In the genomic region with DNA sequence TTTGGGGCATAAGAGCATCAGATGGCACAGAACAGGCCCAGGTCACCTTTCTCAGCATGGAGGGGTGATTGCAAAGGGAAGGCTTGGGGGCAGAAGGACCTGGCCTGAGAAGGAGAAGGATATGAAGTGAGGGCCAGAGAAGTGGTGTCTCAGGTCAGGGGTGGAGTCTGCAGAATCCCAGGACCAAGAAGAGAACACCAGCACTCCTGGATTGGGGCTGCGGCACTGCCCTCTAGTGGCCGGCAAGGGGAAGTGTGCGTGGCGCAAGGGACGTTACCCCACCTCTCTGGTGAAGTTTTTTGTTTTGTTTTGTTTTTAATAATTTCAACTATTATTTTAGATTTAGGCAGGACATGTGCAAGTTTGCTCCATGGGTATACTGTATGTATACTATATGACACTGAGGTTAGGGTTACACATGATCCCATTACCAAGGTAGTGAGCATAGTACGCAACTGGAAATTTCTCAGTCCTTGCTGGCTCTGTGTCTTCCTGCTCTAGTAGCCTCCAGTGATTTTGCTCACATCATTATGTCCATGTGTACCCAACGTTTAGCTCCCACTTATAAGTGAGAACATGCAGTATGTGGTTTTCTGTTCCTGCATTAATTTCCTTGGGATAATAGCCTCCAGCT, we compare ENCODE assay signal across 8 cellular contexts.
DNase-seq lines count a peak whose midpoint lies in the region; ATAC-seq and TF ChIP-seq lines count a peak whose summit lies in the region.

No MANE protein-coding gene starts in this region.

- peak; percentile 71 for ATAC-seq in GM18508 (IDR thresholded peaks at IDR 0.05; ENCODE audit: insufficient read depth, unreplicated experiment)
- peak; percentile 82 for ATAC-seq in HG02885 (IDR thresholded peaks at IDR 0.05; ENCODE audit: poor library complexity, unreplicated experiment)

- H3K9me3 ChIP-seq in PC-9 (ENCODE audit: insufficient read depth, low read depth) = no peaks in the 10 kb centered on the region

- POLR2A ChIA-PET in BJ (lab: Charles Lee) = no interaction called here
- POLR2A ChIA-PET in PC-9 (lab: Charles Lee; ENCODE audit: unreplicated experiment) = no interaction called here

- CTCF ChIA-PET in BJ (lab: Yijun Ruan, JAX) = no interaction called here
- CTCF ChIA-PET in PC-9 (lab: Charles Lee) = no interaction called here

- no peaks in the 10 kb centered on the region for H4K20me1 ChIP-seq in PC-9 (ENCODE audit: insufficient read depth)

- no peaks in the 10 kb centered on the region for H3F3A ChIP-seq in PC-9 (ENCODE audit: insufficient read depth, low read depth)

- H3K4me2 ChIP-seq in PC-9 = no peak overlapping the region

- H3K4me3 ChIP-seq in BJ (ENCODE audit: low read depth, low read length) (no peak overlapping the region), PC-9 (no peak overlapping the region)

- H3K36me3 ChIP-seq in BJ (ENCODE audit: control insufficient read depth, insufficient read depth, low read length) (no peaks in the 10 kb centered on the region), PC-9 (ENCODE audit: low read depth) (no peaks in the 10 kb centered on the region)

- no peaks in the 10 kb centered on the region for H3K79me2 ChIP-seq in PC-9 (ENCODE audit: low read depth)

- BruUV-seq in PC-9 (replicated peaks; lab: Mats Ljungman, UMichigan) = no TSS peak

- intact Hi-C loops in PC-9 (cut with micrococcal nuclease; ENCODE audit: unreplicated experiment) = no loop called here

- no peaks in the 10 kb centered on the region for H3K9me2 ChIP-seq in PC-9 (ENCODE audit: insufficient read depth)

- no peaks in the 10 kb centered on the region for H3K4me1 ChIP-seq in PC-9 (replicated peaks; ENCODE audit: insufficient read depth)

- no peak overlapping the region for H2AFZ ChIP-seq in PC-9

- TF ChIP-seq CTCF in BJ (IDR thresholded peaks at IDR 0.05; ENCODE audit: insufficient read depth, low read depth, low read length) (peak; percentile 80), PC-9 (conservative IDR thresholded peaks at IDR 0.05) (peak; percentile 81)

- H3K27me3 ChIP-seq in BJ (ENCODE audit: control insufficient read depth, insufficient read depth, low read length) (no peaks in the 10 kb centered on the region), PC-9 (ENCODE audit: insufficient read depth, low read depth) (no peaks in the 10 kb centered on the region)

- no peak overlapping the region for H3K27ac ChIP-seq in PC-9

- DNase-seq in BJ (ENCODE audit: low read depth) (no peak), PC-9 (no peak), glomerular visceral epithelial cell (ENCODE audit: extremely low spot score) (peak; percentile 14), NCI-H1694 (lab: John Stamatoyannopoulos, UW) (no peak), EL (no peak), cerebellum (ENCODE audit: low spot score) (no peak)
